ENCODE assay signal across 8 cellular contexts in the genomic region with DNA sequence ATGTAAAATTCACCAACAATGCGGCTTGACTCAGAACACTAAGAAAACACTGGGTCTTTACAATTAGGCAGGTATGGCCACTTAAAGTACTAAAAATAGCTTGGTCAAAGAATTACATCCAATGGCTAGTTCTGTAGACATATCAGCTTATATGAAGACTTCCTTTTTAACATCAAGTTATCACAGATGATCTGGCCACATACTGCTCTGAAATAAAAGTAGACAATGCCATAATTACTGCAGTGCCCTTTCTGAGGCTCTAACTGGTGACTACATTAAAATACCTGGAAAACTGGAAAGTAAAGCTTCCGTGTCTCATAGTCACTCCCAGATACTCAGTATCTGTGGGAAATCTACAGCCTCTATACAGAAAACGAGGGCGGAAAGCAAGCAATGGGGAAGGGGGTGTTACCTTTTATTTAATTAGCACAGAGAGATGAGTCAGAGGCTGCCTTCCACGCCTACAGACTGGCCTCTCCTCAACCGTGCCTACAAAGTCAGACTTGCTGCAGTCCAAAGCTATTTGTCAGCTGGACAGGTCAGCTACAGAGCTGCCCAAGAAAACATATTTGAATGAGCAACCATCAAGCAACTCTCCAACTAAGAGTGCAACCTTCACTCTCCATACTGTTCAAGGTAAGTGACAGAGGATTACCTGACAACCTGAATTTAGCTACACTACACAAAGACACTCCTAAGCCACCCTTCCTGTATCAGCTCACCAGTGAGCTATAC. TPM values are rescaled to one million over a fixed set of nuclear protein-coding genes. Genes with fewer than 3 reads are reported as not detected.
DNase-seq lines count a peak whose midpoint lies in the region; ATAC-seq and TF ChIP-seq lines count a peak whose summit lies in the region.

No MANE protein-coding gene starts in this region.

- ATAC-seq in HG03095 (IDR thresholded peaks at IDR 0.05; ENCODE audit: unreplicated experiment) = peak; percentile 85
- ATAC-seq in foreskin keratinocyte = peak; percentile 97

- no peaks in the 10 kb centered on the region for H3K36me3 ChIP-seq in prostate gland

- peak; percentile 49 for TF ChIP-seq POLR2A in prostate gland (IDR thresholded peaks at IDR 0.05)

- 9% methylated on average over 6 of the region's 6 CpGs for WGBS in prostate gland

- H3K27me3 ChIP-seq in foreskin keratinocyte (no peaks in the 10 kb centered on the region), prostate gland (replicated peaks; ENCODE audit: insufficient read depth) (no peaks in the 10 kb centered on the region)

- H3K4me3 Mint-ChIP-seq in activated T-helper 1 cell treated with anti-CD3 and anti-CD28 coated beads, Interleukin-12 subunit alpha, Interleukin-12 subunit beta, Interleukin-2, Interleukin-4 antibody, amounts not matched to agents 30 ng/mL and 10 ng/mL and 1 ng/mL, durations not matched to agents 14 hours and 24 hours and 36 hours = peak overlapping the region; percentile 47

- H3K4me1 ChIP-seq in foreskin keratinocyte (peaks cover 13% of the 10 kb centered on the region), prostate gland (replicated peaks) (peaks cover 9% of the 10 kb centered on the region)

- peaks cover 14% of the 10 kb centered on the region for H3K9me3 Mint-ChIP-seq in activated T-helper 1 cell treated with anti-CD3 and anti-CD28 coated beads, Interleukin-12 subunit alpha, Interleukin-12 subunit beta, Interleukin-2, Interleukin-4 antibody, amounts not matched to agents 30 ng/mL and 10 ng/mL and 1 ng/mL, durations not matched to agents 14 hours and 24 hours and 36 hours

- TF ChIP-seq CTCF in foreskin keratinocyte (conservative IDR thresholded peaks at IDR 0.05) = no peak
- no peak for TF ChIP-seq CTCF in prostate gland (IDR thresholded peaks at IDR 0.05)
- no peak for TF ChIP-seq CTCF in GM10266 (IDR thresholded peaks at IDR 0.05; ENCODE audit: control insufficient read depth, insufficient read depth, low read depth, missing control alignments)

- H3K27ac ChIP-seq in foreskin keratinocyte = peak overlapping the region; percentile 88
- peak overlapping the region; percentile 70 to 95 for H3K27ac ChIP-seq in prostate gland

- H3K27me3 Mint-ChIP-seq in activated T-helper 1 cell treated with anti-CD3 and anti-CD28 coated beads, Interleukin-12 subunit alpha, Interleukin-12 subunit beta, Interleukin-2, Interleukin-4 antibody, amounts not matched to agents 30 ng/mL and 10 ng/mL and 1 ng/mL, durations not matched to agents 14 hours and 24 hours and 36 hours (ENCODE audit: insufficient read depth) = no peaks in the 10 kb centered on the region

- H3K36me3 Mint-ChIP-seq in activated T-helper 1 cell treated with anti-CD3 and anti-CD28 coated beads, Interleukin-12 subunit alpha, Interleukin-12 subunit beta, Interleukin-2, Interleukin-4 antibody, amounts not matched to agents 30 ng/mL and 10 ng/mL and 1 ng/mL, durations not matched to agents 14 hours and 24 hours and 36 hours (ENCODE audit: low read depth) = peaks cover 27% of the 10 kb centered on the region

- intact Hi-C loops in activated T-helper 1 cell treated with anti-CD3 and anti-CD28 coated beads, Interleukin-12 subunit alpha, Interleukin-12 subunit beta, Interleukin-2, Interleukin-4 antibody, amounts not matched to agents 30 ng/mL and 10 ng/mL and 1 ng/mL, durations not matched to agents 14 hours and 24 hours and 36 hours (cut with micrococcal nuclease) = loop anchor here (1.0 to 5.0 kb wide), 6 partner anchors 8 to 625 kb away; partner anchors contain the start of gene MTX3
- intact Hi-C loops in prostate gland (cut with DNase I) = no loop called here

- no peaks in the 10 kb centered on the region for H3K9me3 ChIP-seq in prostate gland

- H3K4me1 Mint-ChIP-seq in activated T-helper 1 cell treated with anti-CD3 and anti-CD28 coated beads, Interleukin-12 subunit alpha, Interleukin-12 subunit beta, Interleukin-2, Interleukin-4 antibody, amounts not matched to agents 30 ng/mL and 10 ng/mL and 1 ng/mL, durations not matched to agents 14 hours and 24 hours and 36 hours (ENCODE audit: low read depth) = peaks cover 48% of the 10 kb centered on the region

- H3K4me3 ChIP-seq in prostate gland = peak overlapping the region in 1 of 2 donors; percentile 1

- peak; percentile 65 for DNase-seq in stimulated activated CD4-positive, alpha-beta T cell treated with anti-CD3 and anti-CD28 coated beads, Interleukin-15, amount 100 ng/mL, for 24 hours
- DNase-seq in stimulated activated CD4-positive, alpha-beta T cell treated with anti-CD3 and anti-CD28 coated beads, Interleukin-12 subunit alpha, Interleukin-12 subunit beta, amount 100 ng/mL, for 4 hours = no peak
- DNase-seq in NOMO-1 (lab: John Stamatoyannopoulos, UW; ENCODE audit: unreplicated experiment in 2 of 2) = peak; percentile 65 to 82
- no peak for DNase-seq in activated T-helper 1 cell treated with anti-CD3 and anti-CD28 coated beads, Interleukin-12 subunit alpha, Interleukin-12 subunit beta, Interleukin-2, Interleukin-4 antibody, amounts not matched to agents 30 ng/mL and 10 ng/mL and 1 ng/mL, durations not matched to agents 14 hours and 24 hours and 36 hours (ENCODE audit: low spot score)
- peak; percentile 92 to 96 for DNase-seq in foreskin keratinocyte
- DNase-seq in prostate gland (ENCODE audit: low spot score) = peak; percentile 80
- no peak for DNase-seq in GM10266 (ENCODE audit: extremely low spot score)

- peak overlapping the region; percentile 81 for H3K27ac Mint-ChIP-seq in activated T-helper 1 cell treated with anti-CD3 and anti-CD28 coated beads, Interleukin-12 subunit alpha, Interleukin-12 subunit beta, Interleukin-2, Interleukin-4 antibody, amounts not matched to agents 30 ng/mL and 10 ng/mL and 1 ng/mL, durations not matched to agents 14 hours and 24 hours and 36 hours

RNA-seq across cellular contexts. Expression of gene SERINC5, which starts 8.7 kb away (rescaled TPM):
- 21.2 and 22.8 TPM in 2 replicates for total RNA-seq in activated T-helper 1 cell treated with anti-CD3 and anti-CD28 coated beads, Interleukin-12 subunit alpha, Interleukin-12 subunit beta, Interleukin-2, Interleukin-4 antibody, amounts not matched to agents 30 ng/mL and 10 ng/mL and 1 ng/mL, durations not matched to agents 14 hours and 24 hours and 36 hours
- total RNA-seq in foreskin keratinocyte (19.1 and 21.4 TPM in 2 replicates), prostate gland (100 to 1,000 TPM; 127 to 205 TPM)
- 2.9 and 3.9 TPM in 2 replicates for polyA plus RNA-seq in foreskin keratinocyte

Comparison
In these comparisons a context has a peak if more than half of its experiments do, and no peak if none do; other contexts are left out.
1. DNase-seq: peak in stimulated activated CD4-positive, alpha-beta T cell treated with anti-CD3 and anti-CD28 coated beads, Interleukin-15, amount 100 ng/mL, for 24 hours (single experiment), NOMO-1 (2 of 2), foreskin keratinocyte (2 of 2) and prostate gland (single experiment); none in stimulated activated CD4-positive, alpha-beta T cell treated with anti-CD3 and anti-CD28 coated beads, Interleukin-12 subunit alpha, Interleukin-12 subunit beta, amount 100 ng/mL, for 4 hours (single experiment), activated T-helper 1 cell treated with anti-CD3 and anti-CD28 coated beads, Interleukin-12 subunit alpha, Interleukin-12 subunit beta, Interleukin-2, Interleukin-4 antibody, amounts not matched to agents 30 ng/mL and 10 ng/mL and 1 ng/mL, durations not matched to agents 14 hours and 24 hours and 36 hours (single experiment) and GM10266 (single experiment).